8 cellular contexts compared by ENCODE assay signal in genomic region chr9:129175825-129176633, GRCh38. TPM values are rescaled to one million over a fixed set of nuclear protein-coding genes. Genes with fewer than 3 reads are reported as not detected.
A peak's percentile ranks its signal among the peaks of the same experiment; 100 is the strongest.
DNase-seq lines count a peak whose midpoint lies in the region; ATAC-seq and TF ChIP-seq lines count a peak whose summit lies in the region.

No MANE protein-coding gene starts in this region.

- H3F3A ChIP-seq in SK-N-SH (replicated peaks; ENCODE audit: insufficient read depth) = peaks cover 26% of the 10 kb centered on the region

- H3K4me3 ChIP-seq in SK-N-SH (ENCODE audit: low read depth in 2 of 2, low read length in 1 of 2) (peak overlapping the region; percentile 90 to 98), ascending aorta (peak overlapping the region; percentile 81 to 100), ovary (peak overlapping the region; percentile 52)

- DNase-seq in KG1 (lab: John Stamatoyannopoulos, UW) (peak; percentile 89), SK-N-SH (peak; percentile 77), ascending aorta (ENCODE audit: low spot score in 2 of 2) (peak; percentile 73 to 90), left cardiac atrium (peak; percentile 83), ovary (peak; percentile 87 to 92 (median 91))

- peaks cover 15% of the 10 kb centered on the region; the same call in 1 of the 2 replicates for H3K4me1 ChIP-seq in ES-I3 (ENCODE audit: insufficient read depth, low read length)
- peaks cover 14 to 19% of the 10 kb centered on the region in 2 experiments; a peak in 3 of 4 replicates for H3K4me1 ChIP-seq in SK-N-SH (ENCODE audit: control insufficient read depth in 1 of 2, insufficient read depth in 2 of 2, low read depth in 1 of 2, low read length in 1 of 2)
- H3K4me1 ChIP-seq in ascending aorta = peaks cover 12 to 22% of the 10 kb centered on the region in 2 donors
- H3K4me1 ChIP-seq in ovary (ENCODE audit: insufficient read depth) = peaks cover 14% of the 10 kb centered on the region

- CTCF ChIA-PET in SK-N-SH (lab: Yijun Ruan, JAX) = interaction anchor here (2.3 to 9.3 kb wide), 8 partner anchors 35 to 448 kb away, joined by 9 to 193 read pairs (median 30); no protein-coding TSS in a partner anchor

- H3K9me3 ChIP-seq in ES-I3 (ENCODE audit: control insufficient read depth, insufficient read depth, low read length) = no peaks in the 10 kb centered on the region
- no peaks in the 10 kb centered on the region for H3K9me3 ChIP-seq in SK-N-SH
- no peaks in the 10 kb centered on the region for H3K9me3 ChIP-seq in ascending aorta
- no peaks in the 10 kb centered on the region for H3K9me3 ChIP-seq in ovary

- H3K4me2 ChIP-seq in SK-N-SH = peak overlapping the region; percentile 91

- H3K36me3 ChIP-seq in ES-I3 (ENCODE audit: insufficient read depth, low read length) (no peaks in the 10 kb centered on the region), SK-N-SH (replicated peaks in 1 of 2; ENCODE audit: control insufficient read depth in 1 of 2, insufficient read depth in 2 of 2, low read length in 1 of 2) (peaks cover 0 to 10% of the 10 kb centered on the region in 2 experiments), ascending aorta (no peaks in the 10 kb centered on the region), ovary (no peaks in the 10 kb centered on the region)

- H3K27me3 ChIP-seq in SK-N-SH (ENCODE audit: insufficient read depth) (no peaks in the 10 kb centered on the region), ascending aorta (no peaks in the 10 kb centered on the region), ovary (no peaks in the 10 kb centered on the region)

- POLR2A ChIA-PET in SK-N-SH (lab: Yijun Ruan, JAX) = interaction anchor here (0.6 to 3.5 kb wide), 8 partner anchors 144 to 321 kb away, joined by 3 to 37 read pairs (median 11); no protein-coding TSS in a partner anchor

- ATAC-seq in left cardiac atrium (peak; percentile 41 to 47), HG02798 (IDR thresholded peaks at IDR 0.05; ENCODE audit: poor library complexity, unreplicated experiment) (no peak), HG03159 (IDR thresholded peaks at IDR 0.05; ENCODE audit: unreplicated experiment) (no peak)

- H2AFZ ChIP-seq in SK-N-SH (ENCODE audit: low read depth) = no peak overlapping the region

- TF ChIP-seq CTCF in SK-N-SH (IDR thresholded peaks at IDR 0.05) = no peak; the same call in 1 of the 2 replicates
- TF ChIP-seq CTCF in ascending aorta (IDR thresholded peaks at IDR 0.05) = no peak
- no peak for TF ChIP-seq CTCF in ovary (IDR thresholded peaks at IDR 0.05)

- peak overlapping the region; percentile 96 to 97 for H3K27ac ChIP-seq in SK-N-SH (ENCODE audit: low read depth in 2 of 2, low read length in 1 of 2)
- peak overlapping the region; percentile 97 to 100 for H3K27ac ChIP-seq in ascending aorta
- H3K27ac ChIP-seq in ovary = peak overlapping the region; percentile 97 to 99

- under 1% methylated on average over 46 of the region's 47 CpGs for WGBS in SK-N-SH (ENCODE audit: low lambda C conversion rate)
- 0% methylated on average over 47 of the region's 47 CpGs for WGBS in ovary, 3 donors

- peak; percentile 63 for TF ChIP-seq POLR2A in ovary (IDR thresholded peaks at IDR 0.05)

- H3K79me2 ChIP-seq in SK-N-SH (ENCODE audit: insufficient read depth) = peaks cover 37% of the 10 kb centered on the region

- TF ChIP-seq RAD21 in SK-N-SH (IDR thresholded peaks at IDR 0.05; ENCODE audit: low read length) = no peak

- intact Hi-C loops in ascending aorta (cut with DNase I) (loop anchor here (1.0 to 5.0 kb wide), 7 partner anchors 141 to 451 kb away; partner anchors contain the start of gene NTMT1), left cardiac atrium (cut with DNase I) (loop anchor here (2.0 to 10.0 kb wide), 6 partner anchors 33 to 439 kb away; no protein-coding TSS in a partner anchor), ovary (cut with DNase I) (loop anchor here (1.0 to 10.0 kb wide), 12 partner anchors 33 to 434 kb away; no protein-coding TSS in a partner anchor)

- TF ChIP-seq EP300 in SK-N-SH (IDR thresholded peaks at IDR 0.05; ENCODE audit: borderline replicate concordance in 1 of 2, low read depth in 1 of 2, low read length in 1 of 2) = no peak
- no peak for TF ChIP-seq EP300 in ovary (IDR thresholded peaks at IDR 0.05)

- H3K9me2 ChIP-seq in SK-N-SH = no peaks in the 10 kb centered on the region

- H3K9ac ChIP-seq in ES-I3 (ENCODE audit: low read depth, low read length) = peak overlapping the region; percentile 84
- peak overlapping the region; percentile 99 for H3K9ac ChIP-seq in SK-N-SH

- H4K20me1 ChIP-seq in SK-N-SH (ENCODE audit: insufficient read depth) = peaks cover 19% of the 10 kb centered on the region

TF ChIP-seq in SK-N-SH, 30 proteins besides CTCF, POLR2A, EP300 and RAD21 (continues in another document):
- TF ChIP-seq EZH2phosphoT487 (IDR thresholded peaks at IDR 0.05; ENCODE audit: borderline replicate concordance, low read depth) (no peak), MAX (IDR thresholded peaks at IDR 0.05; ENCODE audit: low read depth) (0 out of 2 replicates have a peak, but pooled peaks have one; percentile 15), NRF1 (IDR thresholded peaks at IDR 0.05; ENCODE audit: low read depth, low read length) (no peak), USF1 (IDR thresholded peaks at IDR 0.05; ENCODE audit: borderline replicate concordance, low read depth) (no peak; the same call in 1 of the 2 replicates), RCOR1 (IDR thresholded peaks at IDR 0.05; ENCODE audit: low read length) (no peak), CHD2 (IDR thresholded peaks at IDR 0.05; ENCODE audit: low read length, partially characterized antibody) (peak; percentile 50), GABPA (IDR thresholded peaks at IDR 0.05; ENCODE audit: low read depth) (peak; percentile 48; the same call in 1 of the 2 replicates), YY1 (IDR thresholded peaks at IDR 0.05; ENCODE audit: low read depth) (0 out of 2 replicates have a peak, but pooled peaks have one; percentile 31), JUND (IDR thresholded peaks at IDR 0.05) (no peak; the same call in 1 of the 2 replicates), SMC3 (IDR thresholded peaks at IDR 0.05; ENCODE audit: low read depth, low read length) (no peak), USF2 (IDR thresholded peaks at IDR 0.05; ENCODE audit: borderline replicate concordance, low read depth, low read length) (no peak), REST (IDR thresholded peaks at IDR 0.05; ENCODE audit: low read depth, low read length) (no peak), FOXM1 (IDR thresholded peaks at IDR 0.05; ENCODE audit: low read depth) (no peak), ELF1 (IDR thresholded peaks at IDR 0.05) (peak; percentile 52), TCF12 (IDR thresholded peaks at IDR 0.05) (peak; percentile 25; the same call in 1 of the 2 replicates), GATA2 (CRISPR knock-in tag; IDR thresholded peaks at IDR 0.05) (no peak), RFX5 (IDR thresholded peaks at IDR 0.05; ENCODE audit: low read length) (no peak)

RNA-seq across cellular contexts. Expression of gene IER5L, which starts 2.0 kb away (rescaled TPM):
- polyA plus RNA-seq in SK-N-SH (2012; rRNA removed) = 8.9 and 16.2 TPM in 2 replicates
- 6.6 and 9.6 TPM in 2 replicates for polyA plus RNA-seq in SK-N-SH (2012; cell fraction: cytosol; rRNA removed)
- 22.0 and 25.7 TPM in 2 replicates for polyA plus RNA-seq in SK-N-SH (2012; cell fraction: nucleus; rRNA removed)
- total RNA-seq in ascending aorta = 86.1 TPM
- total RNA-seq in left cardiac atrium = 10 to 100 TPM in 1 of 2 donors, 1 to 10 TPM in 1; 5.4 to 13.1 TPM
- 10 to 100 TPM; 15.4 to 74.3 (median 45.0) TPM for total RNA-seq in ovary
- polyA plus RNA-seq in ovary = 10 to 100 TPM in 1 of 2 donors, 1 to 10 TPM in 1; 2.5 to 14.9 TPM

Comparison
In these comparisons a context has a peak if more than half of its experiments do, and no peak if none do; other contexts are left out.
1. ATAC-seq: peak in left cardiac atrium (2 of 2); none in HG02798 (single experiment) and HG03159 (single experiment).
2. Peak in every context shown above with its lines, with median percentiles within 50 percentile points of each other: DNase-seq, H3K27ac ChIP-seq and H3K4me3 ChIP-seq.